In genomic region chr17:80817861-80818260, GRCh38 we compare ENCODE assay signal across 15 cellular contexts.
DNase-seq lines count a peak whose midpoint lies in the region; ATAC-seq and TF ChIP-seq lines count a peak whose summit lies in the region.
"Had no signal": no experiment of that assay in that cellular context is flagged by ENCODE, and none has a peak within 500 bp of the region (broad histone marks: within the 10 kb centered on the region; RNA-seq: fewer than 3 reads in every experiment).

No MANE protein-coding gene starts in this region.

- H3K4me1 Mint-ChIP-seq in stimulated activated naive CD8-positive, alpha-beta T cell treated with anti-CD3 and anti-CD28 coated beads, Interleukin-15, Interleukin-2, amounts not matched to agents 100 ng/mL and 50 ng/mL, for 24 hours (ENCODE audit: low read depth): peaks cover 39% of the 10 kb centered on the region
- peaks cover 65% of the 10 kb centered on the region for H3K4me1 Mint-ChIP-seq in stimulated activated naive CD8-positive, alpha-beta T cell treated with anti-CD3 and anti-CD28 coated beads, Interleukin-15, amount 100 ng/mL, for 72 hours

- H3K36me3 ChIP-seq in SK-N-SH (replicated peaks in 1 of 2; ENCODE audit: control insufficient read depth in 1 of 2, insufficient read depth in 2 of 2, low read length in 1 of 2): peaks cover 1 to 5% of the 10 kb centered on the region in 2 experiments

- H3K4me2 ChIP-seq in SK-N-SH: no peak overlapping the region

- no peaks in the 10 kb centered on the region for H3F3A ChIP-seq in SK-N-SH (replicated peaks; ENCODE audit: insufficient read depth)

- no peaks in the 10 kb centered on the region for H4K20me1 ChIP-seq in SK-N-SH (ENCODE audit: insufficient read depth)

- no peaks in the 10 kb centered on the region for H3K9me2 ChIP-seq in SK-N-SH

- no peak; a peak in 1 of 4 replicates for TF ChIP-seq EP300 in SK-N-SH (IDR thresholded peaks at IDR 0.05; ENCODE audit: borderline replicate concordance in 1 of 2, low read depth in 1 of 2, low read length in 1 of 2)

- no peaks in the 10 kb centered on the region for H3K27me3 Mint-ChIP-seq in stimulated activated naive CD8-positive, alpha-beta T cell treated with anti-CD3 and anti-CD28 coated beads, Interleukin-15, Interleukin-2, amounts not matched to agents 100 ng/mL and 50 ng/mL, for 24 hours
- no peaks in the 10 kb centered on the region for H3K27me3 Mint-ChIP-seq in stimulated activated naive CD8-positive, alpha-beta T cell treated with anti-CD3 and anti-CD28 coated beads, Interleukin-15, amount 100 ng/mL, for 72 hours
- H3K27me3 Mint-ChIP-seq: CD4-positive, alpha-beta memory T cell; IgD-negative memory B cell had no signal

- POLR2A ChIA-PET in SK-N-SH (lab: Yijun Ruan, JAX): no interaction called here

- H3K4me3 Mint-ChIP-seq in stimulated activated naive CD8-positive, alpha-beta T cell treated with anti-CD3 and anti-CD28 coated beads, Interleukin-15, Interleukin-2, amounts not matched to agents 100 ng/mL and 50 ng/mL, for 24 hours: no peak overlapping the region
- H3K4me3 Mint-ChIP-seq in stimulated activated naive CD8-positive, alpha-beta T cell treated with anti-CD3 and anti-CD28 coated beads, Interleukin-15, amount 100 ng/mL, for 72 hours: no peak overlapping the region
- H3K4me3 Mint-ChIP-seq: IgD-negative memory B cell had no signal

- peak overlapping the region; percentile 71 for H3K27ac Mint-ChIP-seq in stimulated activated naive CD8-positive, alpha-beta T cell treated with anti-CD3 and anti-CD28 coated beads, Interleukin-15, Interleukin-2, amounts not matched to agents 100 ng/mL and 50 ng/mL, for 24 hours
- no peak overlapping the region for H3K27ac Mint-ChIP-seq in stimulated activated naive CD8-positive, alpha-beta T cell treated with anti-CD3 and anti-CD28 coated beads, Interleukin-15, amount 100 ng/mL, for 72 hours

- H3K4me3 ChIP-seq in SK-N-SH (ENCODE audit: low read depth in 2 of 2, low read length in 1 of 2) (no peak overlapping the region), fibroblast of the aortic adventitia (ENCODE audit: low read depth, low read length) (no peak overlapping the region)
- H3K4me3 ChIP-seq: SK-N-MC had no signal

- TF ChIP-seq RAD21 in SK-N-SH (IDR thresholded peaks at IDR 0.05; ENCODE audit: low read length): no peak

- H3K9ac ChIP-seq in SK-N-SH: no peak overlapping the region
- H3K9ac ChIP-seq: parathyroid adenoma had no signal

- CTCF ChIA-PET in SK-N-SH (lab: Yijun Ruan, JAX): interaction anchor here (1.3 to 2.1 kb wide), 4 partner anchors 38 to 391 kb away, joined by 3 to 6 read pairs (median 4); no protein-coding TSS in a partner anchor

- no peaks in the 10 kb centered on the region for H3K79me2 ChIP-seq in SK-N-SH (ENCODE audit: insufficient read depth)

- H3K9me3 ChIP-seq in SK-N-SH: no peaks in the 10 kb centered on the region

- H3K9me3 Mint-ChIP-seq in stimulated activated naive CD8-positive, alpha-beta T cell treated with anti-CD3 and anti-CD28 coated beads, Interleukin-15, Interleukin-2, amounts not matched to agents 100 ng/mL and 50 ng/mL, for 24 hours: no peaks in the 10 kb centered on the region
- no peaks in the 10 kb centered on the region for H3K9me3 Mint-ChIP-seq in stimulated activated naive CD8-positive, alpha-beta T cell treated with anti-CD3 and anti-CD28 coated beads, Interleukin-15, amount 100 ng/mL, for 72 hours
- H3K9me3 Mint-ChIP-seq: IgD-negative memory B cell had no signal

- H3K27me3 ChIP-seq in SK-N-SH (ENCODE audit: insufficient read depth): no peaks in the 10 kb centered on the region

- H2AFZ ChIP-seq in SK-N-SH (ENCODE audit: low read depth): no peak overlapping the region
- H2AFZ ChIP-seq: parathyroid adenoma had no signal

- peaks cover 5 to 28% of the 10 kb centered on the region in 2 experiments; a peak in 1 of 4 replicates for H3K4me1 ChIP-seq in SK-N-SH (ENCODE audit: control insufficient read depth in 1 of 2, insufficient read depth in 2 of 2, low read depth in 1 of 2, low read length in 1 of 2)
- H3K4me1 ChIP-seq: parathyroid adenoma had no signal

- WGBS in SK-N-SH (ENCODE audit: low lambda C conversion rate): 75% methylated on average over 10 of the region's 10 CpGs

- no peak overlapping the region for H3K27ac ChIP-seq in SK-N-SH (ENCODE audit: low read depth in 2 of 2, low read length in 1 of 2)
- H3K27ac ChIP-seq: parathyroid adenoma, SK-N-MC had no signal

- no peak for DNase-seq in stimulated activated naive CD8-positive, alpha-beta T cell treated with anti-CD3 and anti-CD28 coated beads, Interleukin-15, amount 100 ng/mL, for 72 hours
- DNase-seq in SK-N-SH (peak; percentile 35), fibroblast of the aortic adventitia (ENCODE audit: low read depth) (peak; percentile 16), NK-92 (lab: John Stamatoyannopoulos, UW; ENCODE audit: unreplicated experiment) (no peak)
- DNase-seq: CD4-positive, alpha-beta memory T cell; midbrain; NCI-H1694 treated with DMSO at 0.1 percent for 48 hours; stimulated activated CD4-positive, alpha-beta T cell treated with anti-CD3 and anti-CD28 coated beads, Interleukin-4, amount 100 ng/mL, for 24 hours had no signal

- peaks cover 32% of the 10 kb centered on the region for H3K36me3 Mint-ChIP-seq in stimulated activated naive CD8-positive, alpha-beta T cell treated with anti-CD3 and anti-CD28 coated beads, Interleukin-15, Interleukin-2, amounts not matched to agents 100 ng/mL and 50 ng/mL, for 24 hours (ENCODE audit: low read depth)

- TF ChIP-seq CTCF in SK-N-SH (IDR thresholded peaks at IDR 0.05) (no peak), fibroblast of the aortic adventitia (IDR thresholded peaks at IDR 0.05; ENCODE audit: insufficient read depth, low read length) (no peak)

- ATAC-seq in stimulated activated naive CD8-positive, alpha-beta T cell treated with anti-CD3 and anti-CD28 coated beads, Interleukin-15, amount 100 ng/mL, for 72 hours: no peak
- ATAC-seq in GM18861 (IDR thresholded peaks at IDR 0.05; ENCODE audit: unreplicated experiment): no peak
- ATAC-seq in HG03159 (IDR thresholded peaks at IDR 0.05; ENCODE audit: unreplicated experiment): no peak
- no peak for ATAC-seq in GM21390 (IDR thresholded peaks at IDR 0.05; ENCODE audit: unreplicated experiment)

TF ChIP-seq in SK-N-SH, 30 proteins besides CTCF, POLR2A, EP300 and RAD21 (continues in another document):
- TF ChIP-seq JUND (IDR thresholded peaks at IDR 0.05) (no peak; the same call in 1 of the 2 replicates), SIN3A (IDR thresholded peaks at IDR 0.05; ENCODE audit: borderline replicate concordance, low read depth, low read length) (peak; percentile 27; the same call in 1 of the 2 replicates), TCF12 (IDR thresholded peaks at IDR 0.05) (peak; percentile 97), MAX (IDR thresholded peaks at IDR 0.05; ENCODE audit: low read depth) (peak; percentile 55; the same call in 1 of the 2 replicates), GATA2 (CRISPR knock-in tag; IDR thresholded peaks at IDR 0.05) (no peak), TEAD4 (IDR thresholded peaks at IDR 0.05; ENCODE audit: borderline replicate concordance, insufficient read depth) (no peak), YY1 (IDR thresholded peaks at IDR 0.05; ENCODE audit: low read depth) (peak; percentile 79; the same call in 1 of the 2 replicates), FOSL2 (IDR thresholded peaks at IDR 0.05; ENCODE audit: borderline replicate concordance, low read depth) (peak; percentile 95), USF1 (IDR thresholded peaks at IDR 0.05; ENCODE audit: borderline replicate concordance, low read depth) (no peak), NFIC (IDR thresholded peaks at IDR 0.05; ENCODE audit: borderline replicate concordance) (0 out of 2 replicates have a peak, but pooled peaks have one; percentile 35), REST (IDR thresholded peaks at IDR 0.05; ENCODE audit: low read depth, low read length) (no peak)

Comparison
In these comparisons a context has a peak if more than half of its experiments do, and no peak if none do; other contexts are left out.
1. DNase-seq: peak in SK-N-SH (single experiment) and fibroblast of the aortic adventitia (single experiment); none in stimulated activated naive CD8-positive, alpha-beta T cell treated with anti-CD3 and anti-CD28 coated beads, Interleukin-15, amount 100 ng/mL, for 72 hours (0 of 2) and NK-92 (single experiment).